ENCODE assay signal across 12 cellular contexts in genomic region chr2:40127890-40128548, GRCh38.
A peak's percentile ranks its signal among the peaks of the same experiment; 100 is the strongest.
DNase-seq lines count a peak whose midpoint lies in the region; ATAC-seq and TF ChIP-seq lines count a peak whose summit lies in the region.
"Had no signal": no experiment of that assay in that cellular context is flagged by ENCODE, and none has a peak within 500 bp of the region (broad histone marks: within the 10 kb centered on the region; RNA-seq: fewer than 3 reads in every experiment).

No MANE protein-coding gene starts in this region.

- H3K27me3 Mint-ChIP-seq in nephron progenitor cell (ENCODE audit: low read depth, poor library complexity) (no peaks in the 10 kb centered on the region), T-helper 17 cell (no peaks in the 10 kb centered on the region)
- H3K27me3 Mint-ChIP-seq: activated B cell treated with CpG ODN at 0.5 μM for 24 hours; stimulated activated naive CD8-positive, alpha-beta T cell treated with anti-CD3 and anti-CD28 coated beads, Interleukin-15, amount 100 ng/mL, for 72 hours had no signal

- no peak for TF ChIP-seq EP300 in sigmoid colon (IDR thresholded peaks at IDR 0.05)

- H3K9me3 ChIP-seq in sigmoid colon (no peaks in the 10 kb centered on the region), T-helper 17 cell (ENCODE audit: control insufficient read depth, low read length, poor library complexity, severe bottlenecking) (no peaks in the 10 kb centered on the region)

- peaks cover 7% of the 10 kb centered on the region for H3K4me1 Mint-ChIP-seq in nephron progenitor cell
- no peaks in the 10 kb centered on the region for H3K4me1 Mint-ChIP-seq in T-helper 17 cell
- H3K4me1 Mint-ChIP-seq: activated B cell treated with CpG ODN at 0.5 μM for 24 hours, natural killer cell had no signal

- peaks cover 0 to 79% (median 60%) of the 10 kb centered on the region in 4 donors for H3K4me1 ChIP-seq in sigmoid colon

- no peaks in the 10 kb centered on the region for H3K36me3 ChIP-seq in sigmoid colon

- ATAC-seq in HG02610 (IDR thresholded peaks at IDR 0.05; ENCODE audit: unreplicated experiment) = no peak
- ATAC-seq in T-helper 17 cell = no peak
- ATAC-seq: natural killer cell; stimulated activated naive CD8-positive, alpha-beta T cell treated with anti-CD3 and anti-CD28 coated beads, Interleukin-15, amount 100 ng/mL, for 72 hours had no signal

- H3K4me3 ChIP-seq in sigmoid colon = no peak overlapping the region

- no peaks in the 10 kb centered on the region for H3K36me3 Mint-ChIP-seq in nephron progenitor cell (ENCODE audit: low read depth)
- H3K36me3 Mint-ChIP-seq in T-helper 17 cell (ENCODE audit: low read depth) = no peaks in the 10 kb centered on the region
- H3K36me3 Mint-ChIP-seq: natural killer cell had no signal

- DNase-seq in Daoy (ENCODE audit: low read depth) (peak; percentile 55), NCI-H446 treated with DMSO at 0.1 percent for 48 hours (lab: John Stamatoyannopoulos, UW) (peak; percentile 48), fibroblast of gingiva (ENCODE audit: low read depth) (peak; percentile 85), sigmoid colon (no peak), nephron progenitor cell (no peak), T-helper 17 cell (no peak), NCI-H82 treated with DMSO at 0.1 percent for 48 hours (lab: John Stamatoyannopoulos, UW; ENCODE audit: unreplicated experiment) (no peak)
- DNase-seq: activated B cell treated with CpG ODN at 0.5 μM for 24 hours; MM.1S; natural killer cell; stimulated activated naive CD8-positive, alpha-beta T cell treated with anti-CD3 and anti-CD28 coated beads, Interleukin-15, amount 100 ng/mL, for 72 hours had no signal

- peak overlapping the region in 3 of 4 donors; percentile 61 to 83 (median 77) for H3K27ac ChIP-seq in sigmoid colon

- H3K27ac Mint-ChIP-seq in nephron progenitor cell (no peak overlapping the region), T-helper 17 cell (no peak overlapping the region)
- H3K27ac Mint-ChIP-seq: activated B cell treated with CpG ODN at 0.5 μM for 24 hours; natural killer cell; stimulated activated naive CD8-positive, alpha-beta T cell treated with anti-CD3 and anti-CD28 coated beads, Interleukin-15, amount 100 ng/mL, for 72 hours had no signal

- no peaks in the 10 kb centered on the region for H3K27me3 ChIP-seq in sigmoid colon

- TF ChIP-seq POLR2A in sigmoid colon (IDR thresholded peaks at IDR 0.05) = no peak

- H3K4me3 Mint-ChIP-seq in nephron progenitor cell = no peak overlapping the region
- H3K4me3 Mint-ChIP-seq in T-helper 17 cell = no peak overlapping the region
- H3K4me3 Mint-ChIP-seq: activated B cell treated with CpG ODN at 0.5 μM for 24 hours; natural killer cell; stimulated activated naive CD8-positive, alpha-beta T cell treated with anti-CD3 and anti-CD28 coated beads, Interleukin-15, amount 100 ng/mL, for 72 hours had no signal

- no peaks in the 10 kb centered on the region for H3K9me3 Mint-ChIP-seq in nephron progenitor cell
- H3K9me3 Mint-ChIP-seq: activated B cell treated with CpG ODN at 0.5 μM for 24 hours; stimulated activated naive CD8-positive, alpha-beta T cell treated with anti-CD3 and anti-CD28 coated beads, Interleukin-15, amount 100 ng/mL, for 72 hours had no signal

- TF ChIP-seq CTCF in sigmoid colon (IDR thresholded peaks at IDR 0.05) (no peak), nephron progenitor cell (IDR thresholded peaks at IDR 0.05) (no peak)

- 74 to 84% methylated on average over 5 of the region's 5 CpGs for WGBS in sigmoid colon, 2 donors

- intact Hi-C loops in sigmoid colon (cut with DNase I) = loop anchor here (10.0 kb wide), 1 partner anchor 327 kb away; the partner anchor contains the start of gene SLC8A1

Comparison
In these comparisons a context has a peak if more than half of its experiments do, and no peak if none do; other contexts are left out.
1. DNase-seq: peak in Daoy (single experiment), NCI-H446 treated with DMSO at 0.1 percent for 48 hours (single experiment) and fibroblast of gingiva (single experiment); none in sigmoid colon (single experiment), nephron progenitor cell (single experiment), T-helper 17 cell (0 of 3) and NCI-H82 treated with DMSO at 0.1 percent for 48 hours (single experiment).